In the genomic region with DNA sequence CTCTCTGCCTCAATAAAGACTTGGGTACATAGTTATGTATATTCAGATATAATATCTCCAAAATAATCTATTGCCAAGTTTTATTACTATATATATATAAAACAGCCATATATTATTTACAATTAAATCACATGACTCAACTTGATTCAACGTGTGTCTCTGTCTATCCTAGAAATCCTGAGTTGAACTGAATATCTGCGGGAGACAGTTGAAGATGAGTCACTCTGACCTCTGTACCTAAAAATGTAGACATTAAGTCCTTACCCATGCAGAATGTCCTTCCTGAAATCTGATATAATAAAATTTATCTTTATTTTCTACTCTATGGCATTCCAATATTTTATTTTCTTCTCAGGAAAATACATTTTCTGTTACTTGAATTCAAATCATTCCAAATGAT, we compare ENCODE assay signal across 15 cellular contexts.
DNase-seq lines count a peak whose midpoint lies in the region; ATAC-seq and TF ChIP-seq lines count a peak whose summit lies in the region.
"Had no signal": no experiment of that assay in that cellular context is flagged by ENCODE, and none has a peak within 500 bp of the region (broad histone marks: within the 10 kb centered on the region; RNA-seq: fewer than 3 reads in every experiment).

No MANE protein-coding gene starts in this region.

- H3K27ac ChIP-seq in SK-N-MC = peak overlapping the region; percentile 75
- no peak overlapping the region for H3K27ac ChIP-seq in coronary artery
- H3K27ac ChIP-seq: C4-2B had no signal

- no peak overlapping the region for H3K9ac ChIP-seq in SK-N-MC (ENCODE audit: insufficient read length)

- peak overlapping the region; percentile 26; the same call in 1 of the 2 replicates for H3K4me3 ChIP-seq in SK-N-MC
- no peak overlapping the region for H3K4me3 ChIP-seq in coronary artery
- H3K4me3 ChIP-seq: K562 had no signal

- TF ChIP-seq CTCF in coronary artery (IDR thresholded peaks at IDR 0.05) = no peak

- peak; percentile 75 for DNase-seq in HCEC 1CT
- DNase-seq in NCI-H69 (lab: John Stamatoyannopoulos, UW) = peak; percentile 8
- DNase-seq in SK-N-MC (ENCODE audit: low read depth, low spot score) = no peak
- peak; percentile 34 for DNase-seq in iris pigment epithelial cell (ENCODE audit: low read depth)
- no peak for DNase-seq in NCI-H1048 (lab: John Stamatoyannopoulos, UW)
- DNase-seq in coronary artery (ENCODE audit: low spot score) = no peak
- DNase-seq: BE2C; CD4-positive, alpha-beta memory T cell; COR-L47; DMS153; DMS79 treated with DMSO at 0.1 percent for 48 hours; EL had no signal

- no peaks in the 10 kb centered on the region for H3K36me3 ChIP-seq in SK-N-MC (ENCODE audit: insufficient read depth, low read length)
- H3K36me3 ChIP-seq: BE2C had no signal

- no peak for ATAC-seq in GM21367 (IDR thresholded peaks at IDR 0.05; ENCODE audit: unreplicated experiment)
- ATAC-seq: K562 had no signal

- peaks cover 5% of the 10 kb centered on the region; the same call in 1 of the 2 replicates for H3K9me3 ChIP-seq in SK-N-MC (ENCODE audit: low read depth, low read length)
- H3K9me3 ChIP-seq: BE2C had no signal

Comparison
In these comparisons a context has a peak if more than half of its experiments do, and no peak if none do; other contexts are left out.
1. DNase-seq: peak in HCEC 1CT (single experiment), NCI-H69 (single experiment) and iris pigment epithelial cell (single experiment); none in SK-N-MC (single experiment), NCI-H1048 (single experiment) and coronary artery (single experiment).